Comparison of ENCODE assay signal across 1 cellular context in the genomic region with DNA sequence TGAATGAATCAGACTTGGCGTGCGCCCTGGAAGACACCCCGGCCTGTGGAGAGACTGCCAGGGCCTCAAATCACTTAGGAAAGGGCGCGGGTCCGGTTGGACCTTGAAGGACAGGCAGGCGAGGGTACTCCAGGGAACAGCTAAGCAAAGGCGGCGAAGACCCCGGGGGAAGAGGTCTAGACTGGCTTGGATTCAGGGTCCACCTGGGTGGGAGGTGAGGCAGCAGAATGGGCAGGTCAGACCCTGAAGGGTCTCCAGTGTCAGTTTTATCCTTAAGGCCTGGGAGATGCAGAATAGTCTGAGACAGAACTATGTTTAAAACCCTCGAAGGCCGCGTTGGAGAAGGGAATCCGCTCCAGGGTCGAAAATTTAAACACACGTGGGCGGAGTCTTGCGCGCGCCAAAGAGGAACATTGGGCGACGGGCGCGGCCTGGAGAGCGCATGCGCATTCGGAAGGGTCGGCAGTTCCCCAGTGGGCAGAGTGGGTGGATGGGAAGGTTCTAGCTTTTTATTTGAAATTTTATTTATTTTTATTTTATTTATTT.
TF ChIP-seq lines count a peak whose summit lies in the region.

No MANE protein-coding gene starts in this region.

TF ChIP-seq in K562, 482 proteins besides CTCF, POLR2A, EP300 and RAD21 (continued from another document and continues in another):
- TF ChIP-seq, protein P1, sequence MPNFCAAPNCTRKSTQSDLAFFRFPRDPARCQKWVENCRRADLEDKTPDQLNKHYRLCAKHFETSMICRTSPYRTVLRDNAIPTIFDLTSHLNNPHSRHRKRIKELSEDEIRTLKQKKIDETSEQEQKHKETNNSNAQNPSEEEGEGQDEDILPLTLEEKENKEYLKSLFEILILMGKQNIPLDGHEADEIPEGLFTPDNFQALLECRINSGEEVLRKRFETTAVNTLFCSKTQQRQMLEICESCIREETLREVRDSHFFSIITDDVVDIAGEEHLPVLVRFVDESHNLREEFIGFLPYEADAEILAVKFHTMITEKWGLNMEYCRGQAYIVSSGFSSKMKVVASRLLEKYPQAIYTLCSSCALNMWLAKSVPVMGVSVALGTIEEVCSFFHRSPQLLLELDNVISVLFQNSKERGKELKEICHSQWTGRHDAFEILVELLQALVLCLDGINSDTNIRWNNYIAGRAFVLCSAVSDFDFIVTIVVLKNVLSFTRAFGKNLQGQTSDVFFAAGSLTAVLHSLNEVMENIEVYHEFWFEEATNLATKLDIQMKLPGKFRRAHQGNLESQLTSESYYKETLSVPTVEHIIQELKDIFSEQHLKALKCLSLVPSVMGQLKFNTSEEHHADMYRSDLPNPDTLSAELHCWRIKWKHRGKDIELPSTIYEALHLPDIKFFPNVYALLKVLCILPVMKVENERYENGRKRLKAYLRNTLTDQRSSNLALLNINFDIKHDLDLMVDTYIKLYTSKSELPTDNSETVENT (CRISPR knock-in tag; IDR thresholded peaks at IDR 0.05), result no peak
- TF ChIP-seq NCOR1 (IDR thresholded peaks at IDR 0.05) (peak; percentile 31; the same call in 1 of the 2 replicates), KLF16 (IDR thresholded peaks at IDR 0.05) (no peak), ZNF707 (CRISPR knock-in tag; conservative IDR thresholded peaks at IDR 0.05) (no peak), SRSF9 (IDR thresholded peaks at IDR 0.05; ENCODE audit: borderline replicate concordance, low read depth, low read length) (no peak), TBP (optimal IDR thresholded peaks at IDR 0.05; ENCODE audit: low read depth, low read length) (peak; percentile 24), NRF1 (conservative IDR thresholded peaks at IDR 0.05 in 1 of 2, IDR thresholded peaks at IDR 0.05 in 1 of 2) (no peak), MEIS2 (IDR thresholded peaks at IDR 0.05; ENCODE audit: partially characterized antibody) (peak; percentile 31), MBD2 (IDR thresholded peaks at IDR 0.05; ENCODE audit: borderline replicate concordance, low read depth) (no peak), ERF (CRISPR knock-in tag; IDR thresholded peaks at IDR 0.05) (peak; percentile 77; the same call in 1 of the 2 replicates), PTRF (tag; IDR thresholded peaks at IDR 0.05) (no peak), SP1 (CRISPR knock-in tag; IDR thresholded peaks at IDR 0.05) (peak; percentile 35; the same call in 1 of the 2 replicates), EP400 (IDR thresholded peaks at IDR 0.05) (peak; percentile 27), ZNF766 (CRISPR knock-in tag; conservative IDR thresholded peaks at IDR 0.05) (no peak), DDX20 (tag; IDR thresholded peaks at IDR 0.05; ENCODE audit: low read depth) (no peak), LARP7 (IDR thresholded peaks at IDR 0.05) (0 out of 2 replicates have a peak, but pooled peaks have one; percentile 27), ZNF436 (CRISPR knock-in tag; IDR thresholded peaks at IDR 0.05) (no peak), ZNF830 (CRISPR knock-in tag; IDR thresholded peaks at IDR 0.05) (0 out of 2 replicates have a peak, but pooled peaks have one; percentile 53), CSDE1 (IDR thresholded peaks at IDR 0.05) (0 out of 4 replicates have a peak, but pooled peaks of 1 of the 2 experiments have one; percentile 69), ZC3H4 (CRISPR knock-in tag; IDR thresholded peaks at IDR 0.05; ENCODE audit: borderline replicate concordance) (peak; percentile 93), HDAC1 (IDR thresholded peaks at IDR 0.05) (peak in 1 of 2 experiments; percentile 55; a peak in 1 of 4 replicates), ZNF133 (CRISPR knock-in tag; IDR thresholded peaks at IDR 0.05) (no peak), POLR2G (IDR thresholded peaks at IDR 0.05; ENCODE audit: low read depth, low read length) (no peak), NBN (IDR thresholded peaks at IDR 0.05; ENCODE audit: low read depth) (peak; percentile 30; the same call in 1 of the 2 replicates), ZBTB7A (IDR thresholded peaks at IDR 0.05; ENCODE audit: borderline replicate concordance, control insufficient read depth, low read depth, low read length) (peak; percentile 58; the same call in 1 of the 2 replicates), BRD9 (IDR thresholded peaks at IDR 0.05; ENCODE audit: low read depth, partially characterized antibody) (peak; percentile 69), MYBL2 (IDR thresholded peaks at IDR 0.05; ENCODE audit: low read depth) (peak; percentile 91), MYBL2 (CRISPR knock-in tag; IDR thresholded peaks at IDR 0.05; ENCODE audit: borderline replicate concordance) (no peak), POLR2AphosphoS2 (IDR thresholded peaks at IDR 0.05; ENCODE audit: low read length) (peak; percentile 61; the same call in 1 of the 2 replicates), RFX5 (IDR thresholded peaks at IDR 0.05; ENCODE audit: low read depth, low read length) (no peak), ZNF507 (tag; conservative IDR thresholded peaks at IDR 0.05) (no peak)
- TF ChIP-seq, protein P2, sequence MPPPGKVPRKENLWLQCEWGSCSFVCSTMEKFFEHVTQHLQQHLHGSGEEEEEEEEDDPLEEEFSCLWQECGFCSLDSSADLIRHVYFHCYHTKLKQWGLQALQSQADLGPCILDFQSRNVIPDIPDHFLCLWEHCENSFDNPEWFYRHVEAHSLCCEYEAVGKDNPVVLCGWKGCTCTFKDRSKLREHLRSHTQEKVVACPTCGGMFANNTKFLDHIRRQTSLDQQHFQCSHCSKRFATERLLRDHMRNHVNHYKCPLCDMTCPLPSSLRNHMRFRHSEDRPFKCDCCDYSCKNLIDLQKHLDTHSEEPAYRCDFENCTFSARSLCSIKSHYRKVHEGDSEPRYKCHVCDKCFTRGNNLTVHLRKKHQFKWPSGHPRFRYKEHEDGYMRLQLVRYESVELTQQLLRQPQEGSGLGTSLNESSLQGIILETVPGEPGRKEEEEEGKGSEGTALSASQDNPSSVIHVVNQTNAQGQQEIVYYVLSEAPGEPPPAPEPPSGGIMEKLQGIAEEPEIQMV (tag; conservative IDR thresholded peaks at IDR 0.05; ENCODE audit: low read depth), result 0 out of 2 replicates have a peak, but pooled peaks have one; percentile 46
- TF ChIP-seq, protein P3, sequence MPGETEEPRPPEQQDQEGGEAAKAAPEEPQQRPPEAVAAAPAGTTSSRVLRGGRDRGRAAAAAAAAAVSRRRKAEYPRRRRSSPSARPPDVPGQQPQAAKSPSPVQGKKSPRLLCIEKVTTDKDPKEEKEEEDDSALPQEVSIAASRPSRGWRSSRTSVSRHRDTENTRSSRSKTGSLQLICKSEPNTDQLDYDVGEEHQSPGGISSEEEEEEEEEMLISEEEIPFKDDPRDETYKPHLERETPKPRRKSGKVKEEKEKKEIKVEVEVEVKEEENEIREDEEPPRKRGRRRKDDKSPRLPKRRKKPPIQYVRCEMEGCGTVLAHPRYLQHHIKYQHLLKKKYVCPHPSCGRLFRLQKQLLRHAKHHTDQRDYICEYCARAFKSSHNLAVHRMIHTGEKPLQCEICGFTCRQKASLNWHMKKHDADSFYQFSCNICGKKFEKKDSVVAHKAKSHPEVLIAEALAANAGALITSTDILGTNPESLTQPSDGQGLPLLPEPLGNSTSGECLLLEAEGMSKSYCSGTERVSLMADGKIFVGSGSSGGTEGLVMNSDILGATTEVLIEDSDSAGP (CRISPR knock-in tag; IDR thresholded peaks at IDR 0.05), result no peak
- TF ChIP-seq, protein P4, sequence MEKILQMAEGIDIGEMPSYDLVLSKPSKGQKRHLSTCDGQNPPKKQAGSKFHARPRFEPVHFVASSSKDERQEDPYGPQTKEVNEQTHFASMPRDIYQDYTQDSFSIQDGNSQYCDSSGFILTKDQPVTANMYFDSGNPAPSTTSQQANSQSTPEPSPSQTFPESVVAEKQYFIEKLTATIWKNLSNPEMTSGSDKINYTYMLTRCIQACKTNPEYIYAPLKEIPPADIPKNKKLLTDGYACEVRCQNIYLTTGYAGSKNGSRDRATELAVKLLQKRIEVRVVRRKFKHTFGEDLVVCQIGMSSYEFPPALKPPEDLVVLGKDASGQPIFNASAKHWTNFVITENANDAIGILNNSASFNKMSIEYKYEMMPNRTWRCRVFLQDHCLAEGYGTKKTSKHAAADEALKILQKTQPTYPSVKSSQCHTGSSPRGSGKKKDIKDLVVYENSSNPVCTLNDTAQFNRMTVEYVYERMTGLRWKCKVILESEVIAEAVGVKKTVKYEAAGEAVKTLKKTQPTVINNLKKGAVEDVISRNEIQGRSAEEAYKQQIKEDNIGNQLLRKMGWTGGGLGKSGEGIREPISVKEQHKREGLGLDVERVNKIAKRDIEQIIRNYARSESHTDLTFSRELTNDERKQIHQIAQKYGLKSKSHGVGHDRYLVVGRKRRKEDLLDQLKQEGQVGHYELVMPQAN (IDR thresholded peaks at IDR 0.05; ENCODE audit: borderline replicate concordance), result peak; percentile 48; the same call in 1 of the 2 replicates
- TF ChIP-seq, protein P5, sequence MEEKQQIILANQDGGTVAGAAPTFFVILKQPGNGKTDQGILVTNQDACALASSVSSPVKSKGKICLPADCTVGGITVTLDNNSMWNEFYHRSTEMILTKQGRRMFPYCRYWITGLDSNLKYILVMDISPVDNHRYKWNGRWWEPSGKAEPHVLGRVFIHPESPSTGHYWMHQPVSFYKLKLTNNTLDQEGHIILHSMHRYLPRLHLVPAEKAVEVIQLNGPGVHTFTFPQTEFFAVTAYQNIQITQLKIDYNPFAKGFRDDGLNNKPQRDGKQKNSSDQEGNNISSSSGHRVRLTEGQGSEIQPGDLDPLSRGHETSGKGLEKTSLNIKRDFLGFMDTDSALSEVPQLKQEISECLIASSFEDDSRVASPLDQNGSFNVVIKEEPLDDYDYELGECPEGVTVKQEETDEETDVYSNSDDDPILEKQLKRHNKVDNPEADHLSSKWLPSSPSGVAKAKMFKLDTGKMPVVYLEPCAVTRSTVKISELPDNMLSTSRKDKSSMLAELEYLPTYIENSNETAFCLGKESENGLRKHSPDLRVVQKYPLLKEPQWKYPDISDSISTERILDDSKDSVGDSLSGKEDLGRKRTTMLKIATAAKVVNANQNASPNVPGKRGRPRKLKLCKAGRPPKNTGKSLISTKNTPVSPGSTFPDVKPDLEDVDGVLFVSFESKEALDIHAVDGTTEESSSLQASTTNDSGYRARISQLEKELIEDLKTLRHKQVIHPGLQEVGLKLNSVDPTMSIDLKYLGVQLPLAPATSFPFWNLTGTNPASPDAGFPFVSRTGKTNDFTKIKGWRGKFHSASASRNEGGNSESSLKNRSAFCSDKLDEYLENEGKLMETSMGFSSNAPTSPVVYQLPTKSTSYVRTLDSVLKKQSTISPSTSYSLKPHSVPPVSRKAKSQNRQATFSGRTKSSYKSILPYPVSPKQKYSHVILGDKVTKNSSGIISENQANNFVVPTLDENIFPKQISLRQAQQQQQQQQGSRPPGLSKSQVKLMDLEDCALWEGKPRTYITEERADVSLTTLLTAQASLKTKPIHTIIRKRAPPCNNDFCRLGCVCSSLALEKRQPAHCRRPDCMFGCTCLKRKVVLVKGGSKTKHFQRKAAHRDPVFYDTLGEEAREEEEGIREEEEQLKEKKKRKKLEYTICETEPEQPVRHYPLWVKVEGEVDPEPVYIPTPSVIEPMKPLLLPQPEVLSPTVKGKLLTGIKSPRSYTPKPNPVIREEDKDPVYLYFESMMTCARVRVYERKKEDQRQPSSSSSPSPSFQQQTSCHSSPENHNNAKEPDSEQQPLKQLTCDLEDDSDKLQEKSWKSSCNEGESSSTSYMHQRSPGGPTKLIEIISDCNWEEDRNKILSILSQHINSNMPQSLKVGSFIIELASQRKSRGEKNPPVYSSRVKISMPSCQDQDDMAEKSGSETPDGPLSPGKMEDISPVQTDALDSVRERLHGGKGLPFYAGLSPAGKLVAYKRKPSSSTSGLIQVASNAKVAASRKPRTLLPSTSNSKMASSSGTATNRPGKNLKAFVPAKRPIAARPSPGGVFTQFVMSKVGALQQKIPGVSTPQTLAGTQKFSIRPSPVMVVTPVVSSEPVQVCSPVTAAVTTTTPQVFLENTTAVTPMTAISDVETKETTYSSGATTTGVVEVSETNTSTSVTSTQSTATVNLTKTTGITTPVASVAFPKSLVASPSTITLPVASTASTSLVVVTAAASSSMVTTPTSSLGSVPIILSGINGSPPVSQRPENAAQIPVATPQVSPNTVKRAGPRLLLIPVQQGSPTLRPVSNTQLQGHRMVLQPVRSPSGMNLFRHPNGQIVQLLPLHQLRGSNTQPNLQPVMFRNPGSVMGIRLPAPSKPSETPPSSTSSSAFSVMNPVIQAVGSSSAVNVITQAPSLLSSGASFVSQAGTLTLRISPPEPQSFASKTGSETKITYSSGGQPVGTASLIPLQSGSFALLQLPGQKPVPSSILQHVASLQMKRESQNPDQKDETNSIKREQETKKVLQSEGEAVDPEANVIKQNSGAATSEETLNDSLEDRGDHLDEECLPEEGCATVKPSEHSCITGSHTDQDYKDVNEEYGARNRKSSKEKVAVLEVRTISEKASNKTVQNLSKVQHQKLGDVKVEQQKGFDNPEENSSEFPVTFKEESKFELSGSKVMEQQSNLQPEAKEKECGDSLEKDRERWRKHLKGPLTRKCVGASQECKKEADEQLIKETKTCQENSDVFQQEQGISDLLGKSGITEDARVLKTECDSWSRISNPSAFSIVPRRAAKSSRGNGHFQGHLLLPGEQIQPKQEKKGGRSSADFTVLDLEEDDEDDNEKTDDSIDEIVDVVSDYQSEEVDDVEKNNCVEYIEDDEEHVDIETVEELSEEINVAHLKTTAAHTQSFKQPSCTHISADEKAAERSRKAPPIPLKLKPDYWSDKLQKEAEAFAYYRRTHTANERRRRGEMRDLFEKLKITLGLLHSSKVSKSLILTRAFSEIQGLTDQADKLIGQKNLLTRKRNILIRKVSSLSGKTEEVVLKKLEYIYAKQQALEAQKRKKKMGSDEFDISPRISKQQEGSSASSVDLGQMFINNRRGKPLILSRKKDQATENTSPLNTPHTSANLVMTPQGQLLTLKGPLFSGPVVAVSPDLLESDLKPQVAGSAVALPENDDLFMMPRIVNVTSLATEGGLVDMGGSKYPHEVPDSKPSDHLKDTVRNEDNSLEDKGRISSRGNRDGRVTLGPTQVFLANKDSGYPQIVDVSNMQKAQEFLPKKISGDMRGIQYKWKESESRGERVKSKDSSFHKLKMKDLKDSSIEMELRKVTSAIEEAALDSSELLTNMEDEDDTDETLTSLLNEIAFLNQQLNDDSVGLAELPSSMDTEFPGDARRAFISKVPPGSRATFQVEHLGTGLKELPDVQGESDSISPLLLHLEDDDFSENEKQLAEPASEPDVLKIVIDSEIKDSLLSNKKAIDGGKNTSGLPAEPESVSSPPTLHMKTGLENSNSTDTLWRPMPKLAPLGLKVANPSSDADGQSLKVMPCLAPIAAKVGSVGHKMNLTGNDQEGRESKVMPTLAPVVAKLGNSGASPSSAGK (IDR thresholded peaks at IDR 0.05), result peak; percentile 96
- TF ChIP-seq, protein P6, sequence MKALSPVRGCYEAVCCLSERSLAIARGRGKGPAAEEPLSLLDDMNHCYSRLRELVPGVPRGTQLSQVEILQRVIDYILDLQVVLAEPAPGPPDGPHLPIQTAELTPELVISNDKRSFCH (CRISPR knock-in tag; IDR thresholded peaks at IDR 0.05), result no peak
- TF ChIP-seq, protein P6 (tag; IDR thresholded peaks at IDR 0.05), result peak; percentile 49; the same call in 1 of the 2 replicates
- TF ChIP-seq, protein P7, sequence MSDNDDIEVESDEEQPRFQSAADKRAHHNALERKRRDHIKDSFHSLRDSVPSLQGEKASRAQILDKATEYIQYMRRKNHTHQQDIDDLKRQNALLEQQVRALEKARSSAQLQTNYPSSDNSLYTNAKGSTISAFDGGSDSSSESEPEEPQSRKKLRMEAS (CRISPR knock-in tag; IDR thresholded peaks at IDR 0.05), result peak; percentile 75
